8 cellular contexts compared by ENCODE assay signal in the genomic region with DNA sequence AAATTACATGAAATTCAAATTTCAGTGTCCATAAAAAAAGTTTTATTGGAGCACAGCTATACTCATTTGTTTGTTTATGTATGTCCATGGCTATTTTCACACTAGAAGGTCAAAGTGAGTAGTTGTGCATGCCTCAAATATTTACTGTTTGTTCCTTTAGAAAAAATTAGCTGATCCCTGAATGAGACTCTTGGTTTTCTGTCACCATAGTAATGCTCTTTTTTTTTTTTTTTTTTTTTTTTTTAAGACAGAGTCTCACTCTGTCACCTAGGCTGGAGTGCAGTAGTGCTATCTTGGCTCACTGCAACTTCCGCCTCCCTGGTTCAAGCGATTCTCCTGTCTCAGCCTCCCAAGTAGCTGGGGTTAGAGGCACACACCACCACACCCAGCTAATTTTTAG. TPM values are rescaled to one million over a fixed set of nuclear protein-coding genes. Genes with fewer than 3 reads are reported as not detected.
A peak's percentile ranks its signal among the peaks of the same experiment; 100 is the strongest.
DNase-seq lines count a peak whose midpoint lies in the region; ATAC-seq, FAIRE-seq and TF ChIP-seq lines count a peak whose summit lies in the region.
"Not testable (repeated sequence)": the region's sequence is repeated elsewhere in the genome, so short reads cannot be mapped to it uniquely, and the experiment has no call there.

No MANE protein-coding gene starts in this region.

- not testable (repeated sequence) for H3K27ac Mint-ChIP-seq in IgD-negative memory B cell
- peak overlapping the region; percentile 87 for H3K27ac Mint-ChIP-seq in activated CD8-positive, alpha-beta T cell treated with anti-CD3 and anti-CD28 coated beads, Interleukin-2, amount 10 ng/mL, durations not matched to agents 7 days and 5 days
- H3K27ac Mint-ChIP-seq in MCF 10A (ENCODE audit: low read depth, unreplicated experiment) (peak overlapping the region; percentile 97), nephron progenitor cell (peak overlapping the region; percentile 7)

- not testable (repeated sequence) for H3K36me3 ChIP-seq in GM06990 (ENCODE audit: control insufficient read depth, insufficient read depth, low read length); cardiac muscle cell
- peaks cover 44% of the 10 kb centered on the region for H3K36me3 ChIP-seq in RWPE2 (ENCODE audit: low read depth)

- peaks cover 24% of the 10 kb centered on the region for H3K4me1 ChIP-seq in A549
- H3K4me1 ChIP-seq in RWPE2 (ENCODE audit: insufficient read depth, poor library complexity, severe bottlenecking), result peaks cover 12% of the 10 kb centered on the region
- H3K4me1 ChIP-seq in cardiac muscle cell (ENCODE audit: low read depth), result not testable (repeated sequence)

- TF ChIP-seq CTCF in A549 (IDR thresholded peaks at IDR 0.05); GM06990 (IDR thresholded peaks at IDR 0.05; ENCODE audit: insufficient read depth, low read length, poor library complexity, severe bottlenecking); RWPE2 (IDR thresholded peaks at IDR 0.05; ENCODE audit: poor library complexity, severe bottlenecking); MCF 10A (IDR thresholded peaks at IDR 0.05; ENCODE audit: unreplicated experiment); cardiac muscle cell (IDR thresholded peaks at IDR 0.05; ENCODE audit: low read depth, low read length); nephron progenitor cell (IDR thresholded peaks at IDR 0.05): not testable (repeated sequence)

- peak overlapping the region; percentile 64; the same call in 2 of the 3 replicates for H3K4me3 ChIP-seq in A549
- peak overlapping the region; percentile 96 for H3K4me3 ChIP-seq in GM06990 (replicated peaks; ENCODE audit: low read depth, low read length)
- H3K4me3 ChIP-seq in RWPE2 (ENCODE audit: severe bottlenecking), result peak overlapping the region; percentile 84
- H3K4me3 ChIP-seq in cardiac muscle cell, result peak overlapping the region; percentile 73

- H3K4me1 Mint-ChIP-seq in IgD-negative memory B cell (peaks cover 6 to 17% (median 12%) of the 10 kb centered on the region in 3 donors), MCF 10A (ENCODE audit: insufficient read depth, unreplicated experiment) (peaks cover 11% of the 10 kb centered on the region), nephron progenitor cell (peaks cover 37% of the 10 kb centered on the region)
- H3K4me1 Mint-ChIP-seq in activated CD8-positive, alpha-beta T cell treated with anti-CD3 and anti-CD28 coated beads, Interleukin-2, amount 10 ng/mL, durations not matched to agents 7 days and 5 days (ENCODE audit: low read depth), result peaks cover 42% of the 10 kb centered on the region

- not testable (repeated sequence) for DNase-seq in A549 (ENCODE audit: low read depth in 1 of 2, low spot score in 1 of 2); GM06990 (ENCODE audit: extremely low read depth, insufficient read length); RWPE2 (ENCODE audit: low spot score); activated CD8-positive, alpha-beta T cell treated with anti-CD3 and anti-CD28 coated beads, Interleukin-2, amount 10 ng/mL, durations not matched to agents 7 days and 5 days; MCF 10A (ENCODE audit: unreplicated experiment); cardiac muscle cell (ENCODE audit: low read depth in 1 of 2, low spot score in 1 of 2); nephron progenitor cell

- H3K9me3 ChIP-seq in A549; RWPE2 (ENCODE audit: severe bottlenecking); cardiac muscle cell (ENCODE audit: low read depth): not testable (repeated sequence)

- not testable (repeated sequence) for TF ChIP-seq EP300 in A549 (IDR thresholded peaks at IDR 0.05)

- not testable (repeated sequence) for TF ChIP-seq POLR2A in A549 (IDR thresholded peaks at IDR 0.05; ENCODE audit: low read length)

- H3K4me3 Mint-ChIP-seq in IgD-negative memory B cell (peak overlapping the region; percentile 85 to 98 (median 96)), MCF 10A (ENCODE audit: unreplicated experiment) (peak overlapping the region; percentile 91), nephron progenitor cell (peak overlapping the region; percentile 93)
- H3K4me3 Mint-ChIP-seq in activated CD8-positive, alpha-beta T cell treated with anti-CD3 and anti-CD28 coated beads, Interleukin-2, amount 10 ng/mL, durations not matched to agents 7 days and 5 days, result peak overlapping the region; percentile 84

- H3K27me3 Mint-ChIP-seq in IgD-negative memory B cell; activated CD8-positive, alpha-beta T cell treated with anti-CD3 and anti-CD28 coated beads, Interleukin-2, amount 10 ng/mL, durations not matched to agents 7 days and 5 days (ENCODE audit: low read depth); MCF 10A (ENCODE audit: insufficient read depth, unreplicated experiment); nephron progenitor cell (ENCODE audit: low read depth, poor library complexity): not testable (repeated sequence)

- intact Hi-C loops in MCF 10A (cut with micrococcal nuclease), result not testable (repeated sequence)

- BruUV-seq in MCF 10A (replicated peaks; lab: Mats Ljungman, UMichigan), result not testable (repeated sequence)

- peak overlapping the region; percentile 84 for H3K4me2 ChIP-seq in A549

- TF ChIP-seq RAD21 in A549 (conservative IDR thresholded peaks at IDR 0.05 in 1 of 2, IDR thresholded peaks at IDR 0.05 in 1 of 2), result not testable (repeated sequence)

- ATAC-seq in A549; RWPE2 (ENCODE audit: low read depth); activated CD8-positive, alpha-beta T cell treated with anti-CD3 and anti-CD28 coated beads, Interleukin-2, amount 10 ng/mL, durations not matched to agents 7 days and 5 days: not testable (repeated sequence)

- POLR2A ChIA-PET in A549 (lab: Yijun Ruan, JAX), result not testable (repeated sequence)
- POLR2A ChIA-PET in activated CD8-positive, alpha-beta T cell treated with anti-CD3 and anti-CD28 coated beads, Interleukin-2, amount 10 ng/mL, durations not matched to agents 7 days and 5 days (lab: Charles Lee), result interaction anchor here (2.9 kb wide), 1 partner anchor 60 kb away, joined by 17 read pairs; a partner anchor contains a TSS
- POLR2A ChIA-PET in MCF 10A (lab: Yijun Ruan, JAX), result interaction anchor here (1.2 to 1.9 kb wide), 2 partner anchors 9 to 60 kb away, joined by 4 to 9 read pairs; a partner anchor contains a TSS

- H3K9me3 Mint-ChIP-seq in IgD-negative memory B cell; activated CD8-positive, alpha-beta T cell treated with anti-CD3 and anti-CD28 coated beads, Interleukin-2, amount 10 ng/mL, durations not matched to agents 7 days and 5 days (ENCODE audit: insufficient read depth); MCF 10A (ENCODE audit: unreplicated experiment); nephron progenitor cell: not testable (repeated sequence)

- not testable (repeated sequence) for H3K36me3 Mint-ChIP-seq in IgD-negative memory B cell
- peaks cover 39% of the 10 kb centered on the region for H3K36me3 Mint-ChIP-seq in activated CD8-positive, alpha-beta T cell treated with anti-CD3 and anti-CD28 coated beads, Interleukin-2, amount 10 ng/mL, durations not matched to agents 7 days and 5 days (ENCODE audit: low read depth)
- H3K36me3 Mint-ChIP-seq in MCF 10A (ENCODE audit: insufficient read depth, unreplicated experiment) (peaks cover 18% of the 10 kb centered on the region), nephron progenitor cell (ENCODE audit: low read depth) (peaks cover 45% of the 10 kb centered on the region)

- CTCF ChIA-PET in A549 (lab: Yijun Ruan, JAX) (interaction anchor here (1.2 to 2.0 kb wide), 2 partner anchors 619 to 647 kb away, joined by 3 to 6 read pairs; no protein-coding TSS in a partner anchor), MCF 10A (lab: Yijun Ruan, JAX) (interaction anchor here (0.7 to 1.4 kb wide), 6 partner anchors 22 to 363 kb away, joined by 3 to 6 read pairs (median 4); no protein-coding TSS in a partner anchor)
- CTCF ChIA-PET in activated CD8-positive, alpha-beta T cell treated with anti-CD3 and anti-CD28 coated beads, Interleukin-2, amount 10 ng/mL, durations not matched to agents 7 days and 5 days (lab: Charles Lee), result interaction anchor here (1.9 to 2.4 kb wide), 3 partner anchors 26 to 181 kb away, joined by 4 to 8 read pairs (median 5); no protein-coding TSS in a partner anchor

- not testable (repeated sequence) for H3K27me3 ChIP-seq in GM06990 (replicated peaks; ENCODE audit: control insufficient read depth, insufficient read depth, low read length); RWPE2 (ENCODE audit: insufficient read depth, poor library complexity, severe bottlenecking); cardiac muscle cell

- not testable (repeated sequence) for FAIRE-seq in A549 (lab: Jason Lieb, UNC)

- H3K27ac ChIP-seq in A549 (peak overlapping the region; percentile 82 to 97; a peak in 5 of 6 replicates), RWPE2 (ENCODE audit: poor library complexity, severe bottlenecking) (peak overlapping the region; percentile 74)
- H3K27ac ChIP-seq in cardiac muscle cell, result not testable (repeated sequence)

- 100% methylated on average over 2 of the region's 2 CpGs for WGBS in A549 (ENCODE audit: missing lambda C conversion rate)

RNA-seq across cellular contexts. Expression of a gene that starts 1.3 kb away (rescaled TPM):
- 32.6 and 58.2 TPM in 2 replicates for polyA plus RNA-seq in A549 (2011; rRNA removed)
- polyA plus RNA-seq in A549 (2012; cell fraction: cytosol; rRNA removed), result 10.8 and 11.4 TPM in 2 replicates
- polyA plus RNA-seq in A549 (2012; cell fraction: nucleus; rRNA removed), result 4.3 and 7.3 TPM in 2 replicates
- 31.8 to 32.8 TPM (median 32.4 TPM) in 3 replicates for polyA plus RNA-seq in A549 (2017; fragmentation: RNase III; extraction: RNeasy Plus Mini Kit Qiagen cat#74134 plus additional on column Dnase treatment)
- polyA minus RNA-seq in A549 (2011; rRNA and poly(A)+ RNA removed), result 11.6 and 12.8 TPM in 2 replicates
- polyA plus RNA-seq in IgD-negative memory B cell, result 2.1 TPM
- 10 to 100 TPM; 32.2 to 35.9 TPM for total RNA-seq in activated CD8-positive, alpha-beta T cell treated with anti-CD3 and anti-CD28 coated beads, Interleukin-2, amount 10 ng/mL, durations not matched to agents 7 days and 5 days
- total RNA-seq in MCF 10A (2022), result 11.9 and 15.1 TPM in 2 replicates
- total RNA-seq in cardiac muscle cell, result 2.6 and 7.7 TPM in 2 replicates
- polyA plus RNA-seq in cardiac muscle cell, result 8.2 and 12.1 TPM in 2 replicates

RNA-seq across cellular contexts. Expression of a gene that starts 1.4 kb away (rescaled TPM):
- polyA plus RNA-seq in A549 (2011; rRNA removed) (91.9 and 118 TPM in 2 replicates), A549 (2017; fragmentation: RNase III; extraction: RNeasy Plus Mini Kit Qiagen cat#74134 plus additional on column Dnase treatment) (98.0 to 103 TPM (median 101 TPM) in 3 replicates), IgD-negative memory B cell (24.7 TPM), cardiac muscle cell (45.5 and 58.8 TPM in 2 replicates)
- polyA plus RNA-seq in A549 (2012; cell fraction: cytosol; rRNA removed), result 57.8 and 58.2 TPM in 2 replicates
- 25.8 and 36.1 TPM in 2 replicates for polyA plus RNA-seq in A549 (2012; cell fraction: nucleus; rRNA removed)
- polyA minus RNA-seq in A549 (2011; rRNA and poly(A)+ RNA removed), result 16.0 and 21.5 TPM in 2 replicates
- total RNA-seq in activated CD8-positive, alpha-beta T cell treated with anti-CD3 and anti-CD28 coated beads, Interleukin-2, amount 10 ng/mL, durations not matched to agents 7 days and 5 days, result 10 to 100 TPM; 66.4 to 70.2 TPM
- total RNA-seq in MCF 10A (2022) (21.5 and 32.3 TPM in 2 replicates), cardiac muscle cell (46.4 and 49.0 TPM in 2 replicates)

RNA-seq across cellular contexts. Expression of a gene that starts 59.5 kb away (rescaled TPM):
- polyA plus RNA-seq in A549 (2011; rRNA removed) (54.9 and 63.3 TPM in 2 replicates), A549 (2017; fragmentation: RNase III; extraction: RNeasy Plus Mini Kit Qiagen cat#74134 plus additional on column Dnase treatment) (36.2 to 39.1 TPM (median 38.1 TPM) in 3 replicates), IgD-negative memory B cell (96.0 TPM), cardiac muscle cell (81.3 and 89.2 TPM in 2 replicates)
- polyA plus RNA-seq in A549 (2012; cell fraction: cytosol; rRNA removed), result 22.5 and 22.8 TPM in 2 replicates
- polyA plus RNA-seq in A549 (2012; cell fraction: nucleus; rRNA removed), result 5.9 and 6.5 TPM in 2 replicates
- polyA minus RNA-seq in A549 (2011; rRNA and poly(A)+ RNA removed), result 14.5 and 18.1 TPM in 2 replicates
- 10 to 100 TPM; 49.5 to 50.9 TPM for total RNA-seq in activated CD8-positive, alpha-beta T cell treated with anti-CD3 and anti-CD28 coated beads, Interleukin-2, amount 10 ng/mL, durations not matched to agents 7 days and 5 days
- total RNA-seq in MCF 10A (2022) (29.4 and 38.0 TPM in 2 replicates), cardiac muscle cell (40.0 and 54.8 TPM in 2 replicates)
